1 cellular context compared by ENCODE assay signal in the genomic region with DNA sequence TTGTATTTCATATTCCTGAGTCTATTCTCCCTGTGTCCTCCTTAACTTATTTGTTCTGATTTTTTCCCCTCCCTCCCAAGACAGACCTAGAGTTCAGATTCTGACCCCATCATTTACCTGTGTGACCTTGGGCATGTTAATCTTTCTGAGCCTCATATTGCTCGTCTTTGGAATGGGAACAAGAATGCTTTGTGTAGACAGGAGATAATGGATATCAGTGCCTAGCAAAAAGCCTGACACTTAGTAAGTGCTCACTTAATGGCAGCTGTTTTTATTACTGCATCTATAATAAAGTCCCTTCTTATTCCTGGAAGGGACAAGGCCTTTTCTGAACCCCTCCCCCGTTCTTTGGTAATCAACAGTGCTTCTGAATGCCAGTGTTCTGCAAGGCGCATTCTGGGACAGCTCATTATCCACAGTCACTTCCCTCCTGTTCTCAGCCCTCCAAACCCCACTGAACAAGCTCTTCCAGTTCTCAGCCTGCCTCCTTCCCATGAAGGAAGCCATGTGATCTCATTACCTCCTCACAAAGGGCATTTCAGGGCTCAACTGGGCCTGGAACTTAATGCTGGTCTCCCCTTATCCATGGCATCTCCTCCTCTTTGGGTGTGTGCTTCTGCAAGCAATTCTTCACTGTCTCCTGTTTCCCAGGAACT.
TF ChIP-seq lines count a peak whose summit lies in the region.

No MANE protein-coding gene starts in this region.

TF ChIP-seq in SK-N-SH, 30 proteins besides CTCF, POLR2A, EP300 and RAD21:
- TF ChIP-seq, protein P1, sequence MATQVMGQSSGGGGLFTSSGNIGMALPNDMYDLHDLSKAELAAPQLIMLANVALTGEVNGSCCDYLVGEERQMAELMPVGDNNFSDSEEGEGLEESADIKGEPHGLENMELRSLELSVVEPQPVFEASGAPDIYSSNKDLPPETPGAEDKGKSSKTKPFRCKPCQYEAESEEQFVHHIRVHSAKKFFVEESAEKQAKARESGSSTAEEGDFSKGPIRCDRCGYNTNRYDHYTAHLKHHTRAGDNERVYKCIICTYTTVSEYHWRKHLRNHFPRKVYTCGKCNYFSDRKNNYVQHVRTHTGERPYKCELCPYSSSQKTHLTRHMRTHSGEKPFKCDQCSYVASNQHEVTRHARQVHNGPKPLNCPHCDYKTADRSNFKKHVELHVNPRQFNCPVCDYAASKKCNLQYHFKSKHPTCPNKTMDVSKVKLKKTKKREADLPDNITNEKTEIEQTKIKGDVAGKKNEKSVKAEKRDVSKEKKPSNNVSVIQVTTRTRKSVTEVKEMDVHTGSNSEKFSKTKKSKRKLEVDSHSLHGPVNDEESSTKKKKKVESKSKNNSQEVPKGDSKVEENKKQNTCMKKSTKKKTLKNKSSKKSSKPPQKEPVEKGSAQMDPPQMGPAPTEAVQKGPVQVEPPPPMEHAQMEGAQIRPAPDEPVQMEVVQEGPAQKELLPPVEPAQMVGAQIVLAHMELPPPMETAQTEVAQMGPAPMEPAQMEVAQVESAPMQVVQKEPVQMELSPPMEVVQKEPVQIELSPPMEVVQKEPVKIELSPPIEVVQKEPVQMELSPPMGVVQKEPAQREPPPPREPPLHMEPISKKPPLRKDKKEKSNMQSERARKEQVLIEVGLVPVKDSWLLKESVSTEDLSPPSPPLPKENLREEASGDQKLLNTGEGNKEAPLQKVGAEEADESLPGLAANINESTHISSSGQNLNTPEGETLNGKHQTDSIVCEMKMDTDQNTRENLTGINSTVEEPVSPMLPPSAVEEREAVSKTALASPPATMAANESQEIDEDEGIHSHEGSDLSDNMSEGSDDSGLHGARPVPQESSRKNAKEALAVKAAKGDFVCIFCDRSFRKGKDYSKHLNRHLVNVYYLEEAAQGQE (IDR thresholded peaks at IDR 0.05; ENCODE audit: low read depth, low read length), result no peak
- no peak for TF ChIP-seq EZH2phosphoT487 (IDR thresholded peaks at IDR 0.05; ENCODE audit: borderline replicate concordance, low read depth)
- no peak for TF ChIP-seq ZBTB33 (IDR thresholded peaks at IDR 0.05; ENCODE audit: borderline replicate concordance, low read depth)
- TF ChIP-seq, protein P2, sequence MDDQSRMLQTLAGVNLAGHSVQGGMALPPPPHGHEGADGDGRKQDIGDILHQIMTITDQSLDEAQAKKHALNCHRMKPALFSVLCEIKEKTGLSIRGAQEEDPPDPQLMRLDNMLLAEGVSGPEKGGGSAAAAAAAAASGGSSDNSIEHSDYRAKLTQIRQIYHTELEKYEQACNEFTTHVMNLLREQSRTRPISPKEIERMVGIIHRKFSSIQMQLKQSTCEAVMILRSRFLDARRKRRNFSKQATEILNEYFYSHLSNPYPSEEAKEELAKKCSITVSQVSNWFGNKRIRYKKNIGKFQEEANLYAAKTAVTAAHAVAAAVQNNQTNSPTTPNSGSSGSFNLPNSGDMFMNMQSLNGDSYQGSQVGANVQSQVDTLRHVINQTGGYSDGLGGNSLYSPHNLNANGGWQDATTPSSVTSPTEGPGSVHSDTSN (IDR thresholded peaks at IDR 0.05), result no peak
- no peak for TF ChIP-seq CHD2 (IDR thresholded peaks at IDR 0.05; ENCODE audit: low read length, partially characterized antibody)
- no peak for TF ChIP-seq FOXM1 (IDR thresholded peaks at IDR 0.05; ENCODE audit: low read depth)
- no peak for TF ChIP-seq FOXJ3 (CRISPR knock-in tag; IDR thresholded peaks at IDR 0.05)
- TF ChIP-seq JUND (IDR thresholded peaks at IDR 0.05), result no peak
- TF ChIP-seq SMC3 (IDR thresholded peaks at IDR 0.05; ENCODE audit: low read depth, low read length), result no peak
- no peak for TF ChIP-seq TCF12 (IDR thresholded peaks at IDR 0.05)
